Comparison of ENCODE assay signal across 10 cellular contexts in genomic region chr20:40868568-40869223, GRCh38.
A peak's percentile ranks its signal among the peaks of the same experiment; 100 is the strongest.
DNase-seq lines count a peak whose midpoint lies in the region; ATAC-seq and TF ChIP-seq lines count a peak whose summit lies in the region.
"Had no signal": no experiment of that assay in that cellular context is flagged by ENCODE, and none has a peak within 500 bp of the region (broad histone marks: within the 10 kb centered on the region; RNA-seq: fewer than 3 reads in every experiment).

No MANE protein-coding gene starts in this region.

- H3K27ac ChIP-seq in IMR-90 (ENCODE audit: insufficient read depth, low read length) = peak overlapping the region; percentile 3; the same call in 1 of the 2 replicates
- no peak overlapping the region for H3K27ac ChIP-seq in testis

- H3K4me1 ChIP-seq in IMR-90 (ENCODE audit: control insufficient read depth, insufficient read depth, low read length) (peaks cover 13% of the 10 kb centered on the region; the same call in 1 of the 2 replicates), testis (no peaks in the 10 kb centered on the region)

- POLR2A ChIA-PET in IMR-90 (lab: Charles Lee; ENCODE audit: unreplicated experiment) = interaction anchor here (0.6 kb wide), 1 partner anchor 55 kb away, joined by 5 read pairs; no protein-coding TSS in a partner anchor

- no peak overlapping the region for H3K9ac ChIP-seq in IMR-90 (ENCODE audit: low read depth, low read length)

- H3K9me3 ChIP-seq in IMR-90 (ENCODE audit: control insufficient read depth, insufficient read depth, low read length) (0 out of 2 replicates have a peak, but pooled peaks cover 2% of the 10 kb centered on the region), testis (no peaks in the 10 kb centered on the region)

- CTCF ChIA-PET in IMR-90 (lab: Yijun Ruan, JAX) = no interaction called here

- intact Hi-C loops in IMR-90 (cut with micrococcal nuclease) (loop anchor here (1.0 kb wide), 1 partner anchor 36 kb away; no protein-coding TSS in a partner anchor), testis (cut with DNase I; ENCODE audit: low total_unique reads) (no loop called here)

- TF ChIP-seq POLR2A in IMR-90 (IDR thresholded peaks at IDR 0.05; ENCODE audit: low read depth, low read length) = no peak
- TF ChIP-seq POLR2A in testis (IDR thresholded peaks at IDR 0.05) = no peak

- 0 out of 2 replicates have a peak overlapping the region, but pooled peaks have one; percentile 43 for H3K23ac ChIP-seq in IMR-90 (ENCODE audit: low read depth, low read length)

- no peak overlapping the region for H4K5ac ChIP-seq in IMR-90 (ENCODE audit: low read depth, low read length)

- DNase-seq in IMR-90 = peak; percentile 85
- DNase-seq in choroid plexus epithelial cell (ENCODE audit: low read depth) = peak; percentile 94
- DNase-seq in medulla oblongata (ENCODE audit: extremely low spot score) = peak; percentile 78
- DNase-seq in testis = peak; percentile 27
- no peak for DNase-seq in UCSD-AML1 (lab: John Stamatoyannopoulos, UW; ENCODE audit: unreplicated experiment)
- DNase-seq: GDM1; stimulated activated CD4-positive, alpha-beta T cell treated with anti-CD3 and anti-CD28 coated beads, Interleukin-2, amount 100 ng/mL, for 24 hours had no signal

- in situ Hi-C loops in IMR-90 (cut with MboI; ENCODE audit: low sequenced_read_pairs) = no loop called here

- no peak overlapping the region for H3K56ac ChIP-seq in IMR-90 (ENCODE audit: extremely low read depth, insufficient read depth, low read length)

- peak overlapping the region; percentile 53 for H2BK20ac ChIP-seq in IMR-90 (ENCODE audit: low read depth, low read length)

- peak overlapping the region; percentile 30; the same call in 1 of the 2 replicates for H3K4me2 ChIP-seq in IMR-90 (ENCODE audit: low read depth, low read length)

- H2AFZ ChIP-seq in IMR-90 (replicated peaks; ENCODE audit: low read length, poor library complexity) = peak overlapping the region; percentile 75

- H2BK120ac ChIP-seq in IMR-90 (ENCODE audit: low read depth, low read length) = no peak overlapping the region

- no peak overlapping the region for H2AK5ac ChIP-seq in IMR-90 (ENCODE audit: low read depth, low read length)

- no peak overlapping the region for H2AK9ac ChIP-seq in IMR-90 (replicated peaks; ENCODE audit: low read depth, low read length, poor library complexity)

- H3K4me3 ChIP-seq in IMR-90 (ENCODE audit: insufficient read depth, low read depth, low read length) = no peak overlapping the region
- no peak overlapping the region for H3K4me3 ChIP-seq in choroid plexus epithelial cell (ENCODE audit: low read depth, low read length)
- no peak overlapping the region for H3K4me3 ChIP-seq in testis

- peak overlapping the region in 1 of 2 experiments; percentile 19; a peak in 1 of 4 replicates for H4K8ac ChIP-seq in IMR-90 (ENCODE audit: low read depth in 2 of 2, low read length in 2 of 2)

- ATAC-seq in IMR-90 (ENCODE audit: low read depth) (peak; percentile 88), GM19395 (IDR thresholded peaks at IDR 0.05; ENCODE audit: unreplicated experiment) (no peak), GM18867 (IDR thresholded peaks at IDR 0.05; ENCODE audit: unreplicated experiment) (no peak), HG02870 (IDR thresholded peaks at IDR 0.05; ENCODE audit: unreplicated experiment) (no peak)

- H3K4ac ChIP-seq in IMR-90 (ENCODE audit: low read depth, low read length) = peak overlapping the region; percentile 19

- peaks cover 15% of the 10 kb centered on the region for H3K9me1 ChIP-seq in IMR-90 (ENCODE audit: insufficient read depth, low read length)

- TF ChIP-seq RAD21 in IMR-90 (IDR thresholded peaks at IDR 0.05; ENCODE audit: low read length) = no peak

- no peak for TF ChIP-seq CTCF in IMR-90 (conservative IDR thresholded peaks at IDR 0.05; ENCODE audit: low read depth, low read length)
- TF ChIP-seq CTCF in choroid plexus epithelial cell (conservative IDR thresholded peaks at IDR 0.05; ENCODE audit: low read depth, low read length) = no peak
- no peak for TF ChIP-seq CTCF in testis (IDR thresholded peaks at IDR 0.05)

- 0% methylated on average over 3 of the region's 6 CpGs; no CpG with 5 or more reads in 1 of the 2 experiments for WGBS in IMR-90 (ENCODE audit: extremely low coverage in 2 of 2, insufficient read length in 1 of 2), 2 experiments
- WGBS in testis, 2 donors = 47 to 51% methylated on average over 6 of the region's 6 CpGs

- H2BK15ac ChIP-seq in IMR-90 (ENCODE audit: low read depth, low read length) = no peak overlapping the region; the same call in 2 of the 3 replicates

- dilution Hi-C loops in IMR-90 (cut with HindIII; ENCODE audit: low sequenced_read_pairs, unreplicated experiment) = no loop called here

- H3K36me3 ChIP-seq in IMR-90 (ENCODE audit: control insufficient read depth, insufficient read depth, low read length) (no peaks in the 10 kb centered on the region), testis (ENCODE audit: low read depth, missing control alignments) (no peaks in the 10 kb centered on the region)

- H4K20me1 ChIP-seq in IMR-90 (ENCODE audit: insufficient read depth, low read length) = peaks cover 15% of the 10 kb centered on the region; the same call in 1 of the 2 replicates

- H3K27me3 ChIP-seq in IMR-90 (ENCODE audit: control insufficient read depth, insufficient read depth, low read length) = no peaks in the 10 kb centered on the region
- H3K27me3 ChIP-seq in testis = no peaks in the 10 kb centered on the region

- peak overlapping the region; percentile 34; the same call in 1 of the 2 replicates for H4K91ac ChIP-seq in IMR-90 (ENCODE audit: insufficient read depth, low read depth, low read length)

- H3K18ac ChIP-seq in IMR-90 (ENCODE audit: low read depth, low read length) = no peak overlapping the region

- H3K14ac ChIP-seq in IMR-90 (replicated peaks; ENCODE audit: low read depth, low read length) = no peak overlapping the region

- H3K79me1 ChIP-seq in IMR-90 (ENCODE audit: low read depth in 1 of 2, low read length in 2 of 2) = 0 out of 4 replicates have a peak, but pooled peaks cover 0 to 2% of the 10 kb centered on the region in 2 experiments

- no peak overlapping the region for H2BK5ac ChIP-seq in IMR-90 (ENCODE audit: low read depth, low read length, poor library complexity, severe bottlenecking)

- BruUV-seq in IMR-90 (replicated peaks; lab: Mats Ljungman, UMichigan) = no TSS peak

TF ChIP-seq in IMR-90, 13 proteins besides CTCF, POLR2A, EP300 and RAD21:
- TF ChIP-seq, protein P1, sequence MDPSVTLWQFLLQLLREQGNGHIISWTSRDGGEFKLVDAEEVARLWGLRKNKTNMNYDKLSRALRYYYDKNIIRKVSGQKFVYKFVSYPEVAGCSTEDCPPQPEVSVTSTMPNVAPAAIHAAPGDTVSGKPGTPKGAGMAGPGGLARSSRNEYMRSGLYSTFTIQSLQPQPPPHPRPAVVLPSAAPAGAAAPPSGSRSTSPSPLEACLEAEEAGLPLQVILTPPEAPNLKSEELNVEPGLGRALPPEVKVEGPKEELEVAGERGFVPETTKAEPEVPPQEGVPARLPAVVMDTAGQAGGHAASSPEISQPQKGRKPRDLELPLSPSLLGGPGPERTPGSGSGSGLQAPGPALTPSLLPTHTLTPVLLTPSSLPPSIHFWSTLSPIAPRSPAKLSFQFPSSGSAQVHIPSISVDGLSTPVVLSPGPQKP (IDR thresholded peaks at IDR 0.05; ENCODE audit: borderline replicate concordance, low read depth, low read length) = no peak
- TF ChIP-seq, protein P2, sequence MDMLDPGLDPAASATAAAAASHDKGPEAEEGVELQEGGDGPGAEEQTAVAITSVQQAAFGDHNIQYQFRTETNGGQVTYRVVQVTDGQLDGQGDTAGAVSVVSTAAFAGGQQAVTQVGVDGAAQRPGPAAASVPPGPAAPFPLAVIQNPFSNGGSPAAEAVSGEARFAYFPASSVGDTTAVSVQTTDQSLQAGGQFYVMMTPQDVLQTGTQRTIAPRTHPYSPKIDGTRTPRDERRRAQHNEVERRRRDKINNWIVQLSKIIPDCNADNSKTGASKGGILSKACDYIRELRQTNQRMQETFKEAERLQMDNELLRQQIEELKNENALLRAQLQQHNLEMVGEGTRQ (IDR thresholded peaks at IDR 0.05; ENCODE audit: low read depth, low read length) = no peak
- TF ChIP-seq RFX5 (IDR thresholded peaks at IDR 0.05; ENCODE audit: low read depth, low read length) (no peak), MAFK (IDR thresholded peaks at IDR 0.05; ENCODE audit: low read depth, low read length) (no peak), MAZ (IDR thresholded peaks at IDR 0.05; ENCODE audit: borderline replicate concordance, low read depth, low read length) (peak; percentile 44; the same call in 1 of the 2 replicates), RCOR1 (IDR thresholded peaks at IDR 0.05; ENCODE audit: insufficient replicate concordance, low read length) (no peak), BHLHE40 (IDR thresholded peaks at IDR 0.05; ENCODE audit: low read depth, low read length) (no peak), FOS (IDR thresholded peaks at IDR 0.05; ENCODE audit: low read depth, low read length) (peak; percentile 59; the same call in 1 of the 2 replicates), NFE2L2 (IDR thresholded peaks at IDR 0.05; ENCODE audit: low read depth, low read length) (no peak), MXI1 (IDR thresholded peaks at IDR 0.05; ENCODE audit: borderline replicate concordance, low read depth, low read length) (peak; percentile 55; the same call in 1 of the 2 replicates)
TF ChIP-seq in IMR-90: peak in this region for 3.
